Comparison of ENCODE assay signal across 17 cellular contexts in genomic region chr3:123307064-123307463, GRCh38.
DNase-seq lines count a peak whose midpoint lies in the region; ATAC-seq, FAIRE-seq and TF ChIP-seq lines count a peak whose summit lies in the region.
"Had no signal": no experiment of that assay in that cellular context is flagged by ENCODE, and none has a peak within 500 bp of the region (broad histone marks: within the 10 kb centered on the region; RNA-seq: fewer than 3 reads in every experiment).

No MANE protein-coding gene starts in this region.

- peak; percentile 24; the same call in 1 of the 2 replicates for ATAC-seq in HCT116
- no peak for ATAC-seq in GM21381 (IDR thresholded peaks at IDR 0.05; ENCODE audit: unreplicated experiment)
- ATAC-seq: CD8-positive, alpha-beta T cell had no signal

- H3K27ac ChIP-seq in BLaER1 (no peak overlapping the region), HCT116 (ENCODE audit: low read depth, low read length) (no peak overlapping the region), H1 (ENCODE audit: low read depth, low read length) (no peak overlapping the region)
- H3K27ac ChIP-seq: 22Rv1, A549, C4-2B had no signal

- no peak overlapping the region for H2BK120ac ChIP-seq in H1 (replicated peaks; ENCODE audit: low read depth, low read length)

- no peak overlapping the region for H2AK5ac ChIP-seq in H1 (ENCODE audit: low read depth, low read length)

- TF ChIP-seq RAD21 in HCT116 (IDR thresholded peaks at IDR 0.05; ENCODE audit: low read depth) (no peak), H1 (IDR thresholded peaks at IDR 0.05 in 1 of 2, conservative IDR thresholded peaks at IDR 0.05 in 1 of 2; ENCODE audit: low read depth in 2 of 2, low read length in 2 of 2) (no peak)

- H4K5ac ChIP-seq in H1 (ENCODE audit: insufficient read length, low read depth, low read length) = no peak overlapping the region

- DNase-seq in HCT116 (ENCODE audit: low read depth, low spot score) (no peak), H1 (ENCODE audit: low read depth in 1 of 2, low spot score in 2 of 2) (no peak), HuH-7 (ENCODE audit: low spot score) (no peak)
- DNase-seq: Calu3; CD4-positive, alpha-beta T cell; CD8-positive, alpha-beta T cell; DMS79 treated with DMSO at 0.1 percent for 48 hours; GF-D8 had no signal

- H3K4me2 ChIP-seq in BLaER1 (peak overlapping the region; percentile 53), HCT116 (ENCODE audit: low read length) (no peak overlapping the region), H1 (ENCODE audit: insufficient read depth in 1 of 2, low read depth in 2 of 2, low read length in 2 of 2) (no peak overlapping the region)
- H3K4me2 ChIP-seq: A549 had no signal

- peaks cover 24% of the 10 kb centered on the region for H3K9me3 ChIP-seq in BLaER1
- H3K9me3 ChIP-seq in HCT116 (ENCODE audit: control insufficient read depth in 1 of 2, insufficient read depth in 1 of 2, low read depth in 1 of 2, low read length in 2 of 2) = no peaks in the 10 kb centered on the region
- H3K9me3 ChIP-seq in H1 (ENCODE audit: insufficient read depth in 2 of 2, low read depth in 1 of 2, low read length in 1 of 2) = no peaks in the 10 kb centered on the region
- H3K9me3 ChIP-seq: A549, Caco-2 had no signal

- H3K4ac ChIP-seq in H1 (replicated peaks; ENCODE audit: insufficient read length, low read depth, low read length) = no peak overlapping the region

- CTCF ChIA-PET in HCT116 (lab: Charles Lee) = interaction anchor here (0.6 to 1.3 kb wide), 4 partner anchors 19 to 255 kb away, joined by 3 to 5 read pairs (median 3); no protein-coding TSS in a partner anchor
- CTCF ChIA-PET in H1 (lab: Charles Lee; ENCODE audit: partially characterized antibody) = interaction anchor here (0.7 to 17.6 kb wide), 22 partner anchors 8 to 278 kb away, joined by 3 to 245 read pairs (median 4); no protein-coding TSS in a partner anchor

- no peak overlapping the region for H2BK15ac ChIP-seq in H1 (ENCODE audit: low read length)

- H4K20me1 ChIP-seq in BLaER1 (no peaks in the 10 kb centered on the region), HCT116 (ENCODE audit: insufficient read depth) (no peaks in the 10 kb centered on the region), H1 (replicated peaks in 1 of 2; ENCODE audit: control insufficient read depth in 1 of 2, insufficient read depth in 2 of 2, low read length in 2 of 2) (no peaks in the 10 kb centered on the region)

- intact Hi-C loops in HCT116 (cut with micrococcal nuclease) = no loop called here

- RAD21 ChIA-PET in HCT116 (lab: Charles Lee; ENCODE audit: low non-redundant PET in 1 of 2, low total read pairs in 2 of 2, uncharacterized antibody in 2 of 2, unreplicated experiment in 2 of 2) = interaction anchor here in 1 of 2 experiments (0.6 kb wide), 1 partner anchor 513 kb away, joined by 3 read pairs; the partner anchor contains the start of gene HSPBAP1

- POLR2A ChIA-PET in HCT116 (lab: Charles Lee) (no interaction called here), H1 (lab: Charles Lee; ENCODE audit: partially characterized antibody) (interaction anchor here (0.9 to 4.2 kb wide), 4 partner anchors 8 to 514 kb away, joined by 4 to 26 read pairs (median 5); partner anchors contain the start of gene HSPBAP1)

- peaks cover 5% of the 10 kb centered on the region; the same call in 1 of the 2 replicates for H3K79me1 ChIP-seq in H1 (ENCODE audit: low read depth, low read length)

- H3K23me2 ChIP-seq in H1 (ENCODE audit: low read depth, low read length) = no peaks in the 10 kb centered on the region

- no peaks in the 10 kb centered on the region for H3K79me2 ChIP-seq in HCT116 (ENCODE audit: insufficient read depth, low read length)
- peaks cover 0 to 20% of the 10 kb centered on the region in 2 experiments; a peak in 2 of 4 replicates for H3K79me2 ChIP-seq in H1 (ENCODE audit: control insufficient read depth in 1 of 2, insufficient read depth in 2 of 2, low read length in 2 of 2)

- H3K27me3 ChIP-seq in BLaER1 (no peaks in the 10 kb centered on the region), HCT116 (ENCODE audit: insufficient read depth, low read length) (peaks cover 6% of the 10 kb centered on the region; the same call in 1 of the 2 replicates), H1 (replicated peaks in 1 of 4; ENCODE audit: control insufficient read depth in 3 of 4, extremely low read depth in 1 of 4, insufficient read depth in 3 of 4, low read length in 3 of 4) (no peaks in the 10 kb centered on the region)

- no peak overlapping the region for H3K14ac ChIP-seq in H1 (ENCODE audit: insufficient read length)

- H4K8ac ChIP-seq in H1 (ENCODE audit: extremely low read depth, insufficient read depth, low read length) = no peak overlapping the region

- H3K4me3 ChIP-seq in BLaER1 (no peak overlapping the region), HCT116 (replicated peaks in 1 of 2; ENCODE audit: low read depth in 1 of 2, low read length in 2 of 2) (no peak overlapping the region), H1 (ENCODE audit: extremely low read depth in 1 of 4, insufficient read depth in 2 of 4, low read depth in 3 of 4, low read length in 4 of 4) (no peak overlapping the region)
- H3K4me3 ChIP-seq: A549 had no signal

- TF ChIP-seq CTCF in HCT116 (IDR thresholded peaks at IDR 0.05 in 2 of 3, conservative IDR thresholded peaks at IDR 0.05 in 1 of 3; ENCODE audit: borderline replicate concordance in 1 of 3, insufficient read depth in 1 of 3, low read depth in 2 of 3, low read length in 2 of 3) (no peak), H1 (IDR thresholded peaks at IDR 0.05; ENCODE audit: control extremely low read depth in 1 of 3, insufficient read depth in 1 of 3, low read depth in 1 of 3, low read length in 3 of 3) (no peak)

- H2BK12ac ChIP-seq in H1 (ENCODE audit: low read depth, low read length) = no peak overlapping the region

- no peak overlapping the region for H3K9ac ChIP-seq in BLaER1
- no peak overlapping the region for H3K9ac ChIP-seq in HCT116 (ENCODE audit: low read length)
- no peak overlapping the region for H3K9ac ChIP-seq in H1 (replicated peaks in 1 of 4; ENCODE audit: extremely low read depth in 1 of 4, low read depth in 3 of 4, low read length in 3 of 4)

- no peak overlapping the region for H3K56ac ChIP-seq in H1 (replicated peaks; ENCODE audit: insufficient read length, low read depth, low read length)

- peaks cover 98% of the 10 kb centered on the region for H3K4me1 ChIP-seq in BLaER1
- no peaks in the 10 kb centered on the region for H3K4me1 ChIP-seq in HCT116 (ENCODE audit: control insufficient read depth in 1 of 2, insufficient read depth in 2 of 2, low read length in 2 of 2)
- peaks cover 5 to 15% (median 8%) of the 10 kb centered on the region in 4 experiments for H3K4me1 ChIP-seq in H1 (replicated peaks in 1 of 4; ENCODE audit: control insufficient read depth in 3 of 4, insufficient read depth in 4 of 4, low read length in 3 of 4)
- H3K4me1 ChIP-seq: Caco-2 had no signal

- H2BK20ac ChIP-seq in H1 (ENCODE audit: low read length) = no peak overlapping the region

- 88% methylated on average over 5 of the region's 5 CpGs; no CpG with 5 or more reads in 1 of the 2 experiments for WGBS in H1 (ENCODE audit: extremely low coverage in 1 of 2, insufficient coverage in 1 of 2, insufficient read length in 1 of 2, insufficient replicate concordance in 2 of 2, low coverage in 1 of 2, low lambda C conversion rate in 2 of 2, missing lambda C conversion rate in 1 of 2), 2 experiments

- no peaks in the 10 kb centered on the region for H3K9me2 ChIP-seq in HCT116 (ENCODE audit: insufficient read depth)

- H2AFZ ChIP-seq in HCT116 (ENCODE audit: low read depth, low read length, poor library complexity, severe bottlenecking) (no peak overlapping the region), H1 (ENCODE audit: low read length) (no peak overlapping the region)

- TF ChIP-seq EP300 in H1 (IDR thresholded peaks at IDR 0.05; ENCODE audit: borderline replicate concordance in 1 of 2, low read depth in 2 of 2, low read length in 2 of 2) = no peak

- no peak overlapping the region for H3K23ac ChIP-seq in H1 (ENCODE audit: insufficient read length)

- no peak overlapping the region for H2BK5ac ChIP-seq in H1 (ENCODE audit: low read depth, low read length)

- TF ChIP-seq POLR2A in HCT116 (IDR thresholded peaks at IDR 0.05; ENCODE audit: borderline replicate concordance, extremely low read depth, insufficient read depth, insufficient read length) = no peak
- no peak for TF ChIP-seq POLR2A in H1 (IDR thresholded peaks at IDR 0.05; ENCODE audit: control extremely low read depth in 1 of 2, low read depth in 2 of 2, low read length in 2 of 2)

- H3K18ac ChIP-seq in H1 (ENCODE audit: extremely low read depth, low read length) = no peak overlapping the region

- H4K91ac ChIP-seq in H1 (replicated peaks; ENCODE audit: insufficient read length, low read length) = no peak overlapping the region

- no TSS peak for BruUV-seq in HCT116 (replicated peaks; lab: Mats Ljungman, UMichigan)

- no peak for FAIRE-seq in H1 (lab: Jason Lieb, UNC)
- FAIRE-seq: A549, D721Med, G401.6, GM19239 had no signal

- H3K36me3 ChIP-seq in BLaER1 (no peaks in the 10 kb centered on the region), HCT116 (ENCODE audit: control insufficient read depth in 1 of 2, insufficient read depth in 2 of 2, low read length in 2 of 2) (no peaks in the 10 kb centered on the region), H1 (ENCODE audit: control insufficient read depth in 2 of 4, insufficient read depth in 4 of 4, low read length in 3 of 4) (peaks cover 0 to 8% (median 4%) of the 10 kb centered on the region in 4 experiments; a peak in 5 of 8 replicates)

TF ChIP-seq in HCT116, 20 proteins besides CTCF, POLR2A, EP300 and RAD21 (continues in another document):
- TF ChIP-seq SRF (IDR thresholded peaks at IDR 0.05; ENCODE audit: low read depth) (no peak), SIN3A (IDR thresholded peaks at IDR 0.05; ENCODE audit: low read depth) (no peak), ZNF274 (IDR thresholded peaks at IDR 0.05; ENCODE audit: low read depth, low read length) (no peak), POLR2AphosphoS5 (IDR thresholded peaks at IDR 0.05; ENCODE audit: low read depth, low read length) (no peak), FOSL1 (IDR thresholded peaks at IDR 0.05; ENCODE audit: low read depth) (no peak), EZH2 (IDR thresholded peaks at IDR 0.05) (no peak)

TF ChIP-seq in H1, 55 proteins besides CTCF, POLR2A, EP300 and RAD21:
- TF ChIP-seq CEBPB (IDR thresholded peaks at IDR 0.05; ENCODE audit: low read depth, low read length) (peak; percentile 16; the same call in 1 of the 2 replicates), EZH2 (IDR thresholded peaks at IDR 0.05; ENCODE audit: low read depth, low read length, severe bottlenecking) (no peak)
TF ChIP-seq in H1: peak in this region for 1.
